ENCODE assay signal across 9 cellular contexts in the genomic region with DNA sequence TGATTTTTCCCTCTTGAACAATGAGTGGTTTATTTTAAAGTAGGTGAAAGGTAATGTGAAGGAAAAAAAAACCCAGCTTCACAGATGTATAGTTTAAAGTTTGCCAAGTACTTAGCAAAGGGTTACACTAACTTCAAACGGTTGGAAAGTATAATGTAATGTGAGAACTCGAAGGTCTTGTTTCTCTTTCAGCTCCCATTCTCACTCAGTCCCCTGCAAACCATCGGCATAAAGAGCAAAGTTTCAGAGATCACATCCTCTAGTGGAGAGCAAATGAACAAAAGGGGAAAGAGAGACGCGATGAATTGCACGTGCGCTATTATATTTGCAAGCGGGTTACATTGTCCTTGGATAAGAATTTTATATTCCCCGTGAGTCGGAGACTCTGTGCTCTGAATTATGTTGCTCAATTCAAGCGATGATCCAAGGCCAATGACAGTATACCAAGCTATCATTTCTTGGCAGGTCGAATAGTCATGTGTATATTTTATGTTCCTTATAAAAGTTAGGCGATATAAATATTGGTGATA. TPM values are rescaled to one million over a fixed set of nuclear protein-coding genes. Genes with fewer than 3 reads are reported as not detected.
A peak's percentile ranks its signal among the peaks of the same experiment; 100 is the strongest.
DNase-seq lines count a peak whose midpoint lies in the region; ATAC-seq and TF ChIP-seq lines count a peak whose summit lies in the region.
"Had no signal": no experiment of that assay in that cellular context is flagged by ENCODE, and none has a peak within 500 bp of the region (broad histone marks: within the 10 kb centered on the region; RNA-seq: fewer than 3 reads in every experiment).

No MANE protein-coding gene starts in this region.

- peak overlapping the region; percentile 19 for H3K4me3 ChIP-seq in fibroblast of pulmonary artery (replicated peaks; ENCODE audit: low read depth, low read length)
- H3K4me3 ChIP-seq in skeletal muscle cell (ENCODE audit: low read depth, low read length), result peak overlapping the region; percentile 15
- H3K4me3 ChIP-seq in spleen, result no peak overlapping the region

- H3K27me3 ChIP-seq in spleen (replicated peaks in 1 of 7), result peaks cover 0 to 19% (median 0%) of the 10 kb centered on the region in 7 donors

- peaks cover 0 to 6% (median 0%) of the 10 kb centered on the region in 6 donors for H3K4me1 ChIP-seq in spleen

- WGBS in spleen, 5 donors, result 20 to 32% (median 25%) methylated on average over 13 of the region's 13 CpGs

- no peaks in the 10 kb centered on the region for H3K9me3 ChIP-seq in spleen

- DNase-seq in NCI-H1092 treated with DMSO at 0.1 percent for 48 hours (lab: John Stamatoyannopoulos, UW) (peak; percentile 8), NCI-H1092 (lab: John Stamatoyannopoulos, UW) (no peak), NCI-H526 treated with DMSO at 0.1 percent for 48 hours (lab: John Stamatoyannopoulos, UW) (peak; percentile 79), fibroblast of pulmonary artery (ENCODE audit: low read depth) (peak; percentile 64), skeletal muscle cell (ENCODE audit: low read depth) (peak; percentile 70), UCSD-AML1 (lab: John Stamatoyannopoulos, UW; ENCODE audit: unreplicated experiment) (no peak), spleen (no peak)

- no peaks in the 10 kb centered on the region for H3K36me3 ChIP-seq in spleen

- no peak for TF ChIP-seq POLR2A in spleen (IDR thresholded peaks at IDR 0.05)

- ATAC-seq in HG02571 (IDR thresholded peaks at IDR 0.05; ENCODE audit: unreplicated experiment), result peak; percentile 99

- TF ChIP-seq CTCF in fibroblast of pulmonary artery (IDR thresholded peaks at IDR 0.05; ENCODE audit: low read length, missing control alignments), result peak; percentile 44
- no peak for TF ChIP-seq CTCF in spleen (IDR thresholded peaks at IDR 0.05 in 8 of 11, conservative IDR thresholded peaks at IDR 0.05 in 3 of 11)

- no peak overlapping the region for H3K27ac ChIP-seq in spleen
- H3K27ac ChIP-seq: 22Rv1 had no signal

- intact Hi-C loops in spleen (cut with DNase I; ENCODE audit: low total_unique reads), result no loop called here

RNA-seq across cellular contexts. Expression of gene BIRC3, which starts 37.6 kb away (rescaled TPM):
- total RNA-seq in spleen, result 100 to 1,000 TPM in 3 of 7 donors, 10 to 100 TPM in 4; 73.9 to 164 (median 97.6) TPM
- 10 to 100 TPM; 35.0 to 52.0 (median 41.4) TPM for polyA plus RNA-seq in spleen

Comparison
In these comparisons a context has a peak if more than half of its experiments do, and no peak if none do; other contexts are left out.
1. DNase-seq: peak in NCI-H1092 treated with DMSO at 0.1 percent for 48 hours (single experiment), NCI-H526 treated with DMSO at 0.1 percent for 48 hours (single experiment), fibroblast of pulmonary artery (single experiment) and skeletal muscle cell (single experiment); none in NCI-H1092 (single experiment), UCSD-AML1 (single experiment) and spleen (single experiment).
2. H3K4me3 ChIP-seq: peak in fibroblast of pulmonary artery (single experiment) and skeletal muscle cell (single experiment); none in spleen (0 of 8).